In genomic region chr4:180741703-180742102, GRCh38 we compare ENCODE assay signal across 5 cellular contexts.
"Had no signal": no experiment of that assay in that cellular context is flagged by ENCODE, and none has a peak within 500 bp of the region (broad histone marks: within the 10 kb centered on the region; RNA-seq: fewer than 3 reads in every experiment).

No MANE protein-coding gene starts in this region.

- H3K27ac ChIP-seq: HL-60 had no signal

- H3K4me3 ChIP-seq: K562 had no signal

- DNase-seq: IMR-90, KBM-7, KG1 had no signal
